17 cellular contexts compared by ENCODE assay signal in the genomic region with DNA sequence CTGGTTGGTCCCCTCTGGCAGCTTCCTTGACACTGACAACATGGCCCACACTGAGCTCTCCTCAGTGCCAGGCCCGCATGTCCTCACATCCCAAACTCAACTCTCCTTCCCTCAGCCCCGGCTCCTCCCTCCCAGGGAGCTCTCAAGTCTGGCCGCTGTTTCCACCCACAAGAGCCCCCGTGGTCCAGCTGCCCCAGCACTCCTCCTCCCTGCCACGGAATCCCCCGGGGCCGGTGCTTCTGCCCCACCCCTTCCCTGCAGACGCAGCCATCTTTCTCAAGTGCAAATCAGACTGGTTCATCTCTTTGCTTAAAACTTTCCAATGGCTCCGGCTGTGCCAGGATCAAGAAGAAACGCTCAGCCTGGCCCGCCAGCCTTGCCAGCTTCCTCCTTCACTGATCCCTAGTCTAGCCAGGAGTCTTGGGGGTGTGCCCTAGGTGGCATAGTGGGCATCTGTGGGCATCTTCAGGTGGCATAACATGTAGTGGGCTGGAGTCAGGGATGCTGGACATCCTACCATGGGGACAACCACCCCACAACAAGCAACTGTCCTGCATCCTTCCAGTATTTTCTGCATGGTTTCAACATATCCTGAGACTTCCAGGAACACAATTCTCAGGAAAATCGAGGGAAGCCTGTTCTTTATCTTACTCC. TPM values are rescaled to one million over a fixed set of nuclear protein-coding genes. Genes with fewer than 3 reads are reported as not detected.
DNase-seq lines count a peak whose midpoint lies in the region; ATAC-seq and TF ChIP-seq lines count a peak whose summit lies in the region.
"Had no signal": no experiment of that assay in that cellular context is flagged by ENCODE, and none has a peak within 500 bp of the region (broad histone marks: within the 10 kb centered on the region; RNA-seq: fewer than 3 reads in every experiment).

No MANE protein-coding gene starts in this region.

- H3K27ac ChIP-seq in caudate nucleus (ENCODE audit: low read depth, low read length) (peak overlapping the region; percentile 64), stomach (peak overlapping the region in 4 of 5 donors; percentile 42 to 74 (median 61)), PC-3 (ENCODE audit: low read length) (no peak overlapping the region)
- H3K27ac ChIP-seq: HL-60 had no signal

- H2AFZ ChIP-seq in PC-3 (ENCODE audit: low read length), result no peak overlapping the region

- peaks cover 9% of the 10 kb centered on the region for H3F3A ChIP-seq in PC-3 (ENCODE audit: low read length, unreplicated experiment)

- H3K79me2 ChIP-seq in PC-3 (ENCODE audit: low read length), result no peaks in the 10 kb centered on the region

- no peaks in the 10 kb centered on the region for H3K9me3 Mint-ChIP-seq in CD14-positive monocyte
- no peaks in the 10 kb centered on the region for H3K9me3 Mint-ChIP-seq in naive B cell

- peaks cover 0 to 1% (median 0%) of the 10 kb centered on the region in 3 donors for H3K27me3 Mint-ChIP-seq in CD14-positive monocyte (ENCODE audit: low read depth in 3 of 3)
- H3K27me3 Mint-ChIP-seq in naive B cell, result no peaks in the 10 kb centered on the region

- ATAC-seq in naive B cell (ENCODE audit: low read depth in 2 of 2) (no peak), HG03196 (IDR thresholded peaks at IDR 0.05; ENCODE audit: unreplicated experiment) (no peak), PC-3 (no peak)
- ATAC-seq: GM12878 had no signal

- H3K27ac Mint-ChIP-seq in CD14-positive monocyte (peak overlapping the region in 4 of 7 donors; percentile 9 to 37 (median 24)), naive B cell (peak overlapping the region in 4 of 6 donors; percentile 34 to 84 (median 47))

- no peak for DNase-seq in CD14-positive monocyte (ENCODE audit: low spot score)
- DNase-seq in caudate nucleus (lab: John Stamatoyannopoulos, UW), result no peak
- DNase-seq in naive B cell, result no peak
- no peak for DNase-seq in stomach
- no peak for DNase-seq in PC-3
- DNase-seq in COR-L47 (lab: John Stamatoyannopoulos, UW), result no peak
- DNase-seq: DMS79, HCEC 1CT, KBM-7, NCI-H146, NCI-H2081 treated with DMSO at 0.1 percent for 48 hours, NCI-H524 treated with DMSO at 0.1 percent for 48 hours had no signal

- CTCF ChIA-PET in PC-3 (lab: Charles Lee), result no interaction called here

- no TSS peak for BruUV-seq in PC-3 (replicated peaks; lab: Mats Ljungman, UMichigan)

- WGBS in stomach, 5 donors, result 53 to 81% (median 70%) methylated on average over 11 to 12 of the region's 12 CpGs

- no peak for TF ChIP-seq EP300 in stomach (IDR thresholded peaks at IDR 0.05)

- no peak overlapping the region for H3K4me2 ChIP-seq in PC-3 (ENCODE audit: low read length)

- H3K9me3 ChIP-seq in stomach (no peaks in the 10 kb centered on the region), PC-3 (ENCODE audit: low read length) (no peaks in the 10 kb centered on the region)

- H3K4me1 Mint-ChIP-seq in CD14-positive monocyte (no peaks in the 10 kb centered on the region), naive B cell (peaks cover 6 to 19% (median 9%) of the 10 kb centered on the region in 3 donors)

- no peaks in the 10 kb centered on the region for H3K9me2 ChIP-seq in PC-3 (replicated peaks; ENCODE audit: low read length)

- H3K4me3 Mint-ChIP-seq in CD14-positive monocyte (no peak overlapping the region), naive B cell (no peak overlapping the region)

- peaks cover 87 to 97% of the 10 kb centered on the region in 2 donors for H3K36me3 Mint-ChIP-seq in CD14-positive monocyte
- peaks cover 5 to 34% of the 10 kb centered on the region in 2 donors for H3K36me3 Mint-ChIP-seq in naive B cell

- TF ChIP-seq POLR2A in stomach (IDR thresholded peaks at IDR 0.05), result no peak

- no peak overlapping the region for H3K9ac ChIP-seq in PC-3 (ENCODE audit: low read length)

- H3K4me3 ChIP-seq in stomach, result no peak overlapping the region
- no peak overlapping the region for H3K4me3 ChIP-seq in PC-3 (ENCODE audit: low read length)
- H3K4me3 ChIP-seq: GM12878 had no signal

- peaks cover 5% of the 10 kb centered on the region; the same call in 1 of the 2 replicates for H4K20me1 ChIP-seq in PC-3 (ENCODE audit: low read length)

- H3K36me3 ChIP-seq in stomach (peaks cover 80 to 100% (median 100%) of the 10 kb centered on the region in 4 donors), PC-3 (ENCODE audit: low read depth, low read length) (peaks cover 30% of the 10 kb centered on the region)

- intact Hi-C loops in CD14-positive monocyte (cut with micrococcal nuclease), result no loop called here
- intact Hi-C loops in stomach (cut with DNase I; ENCODE audit: low total_unique reads), result no loop called here
- intact Hi-C loops in PC-3 (cut with micrococcal nuclease), result no loop called here

- H3K4me1 ChIP-seq in stomach (peaks cover 6 to 30% (median 11%) of the 10 kb centered on the region in 4 donors), PC-3 (ENCODE audit: insufficient read depth, low read length) (peaks cover 43% of the 10 kb centered on the region)

- H3K27me3 ChIP-seq in stomach, result no peaks in the 10 kb centered on the region
- H3K27me3 ChIP-seq in PC-3 (ENCODE audit: low read length), result no peaks in the 10 kb centered on the region

- POLR2A ChIA-PET in PC-3 (lab: Charles Lee; ENCODE audit: unreplicated experiment), result no interaction called here

- TF ChIP-seq CTCF in CD14-positive monocyte (IDR thresholded peaks at IDR 0.05), result no peak
- TF ChIP-seq CTCF in stomach (IDR thresholded peaks at IDR 0.05), result no peak
- no peak for TF ChIP-seq CTCF in PC-3 (conservative IDR thresholded peaks at IDR 0.05; ENCODE audit: low read depth, low read length)

RNA-seq across cellular contexts. Expression of a gene that starts 22.3 kb away (rescaled TPM):
- polyA plus RNA-seq in CD14-positive monocyte (under 1 TPM; 0.35 to 0.50 TPM), naive B cell (ENCODE audit: low read depth in 6 of 6) (not detected), stomach (1 to 10 TPM in 1 of 3 donors, under 1 TPM in 2; 0.19 to 3.5 (median 0.76) TPM)
- total RNA-seq in stomach (under 1 TPM in 1 of 5 donors, not detected in 4; 0.37 TPM), PC-3 (2014; rRNA removed) (1.4 TPM in 1 of 2 replicates, not detected in the other)
- polyA plus RNA-seq: AG04450 had no signal

RNA-seq across cellular contexts. Expression of a gene that starts 31.3 kb away (rescaled TPM):
- polyA plus RNA-seq in CD14-positive monocyte (10 to 100 TPM; 14.9 to 15.7 TPM), naive B cell (ENCODE audit: low read depth in 6 of 6) (1 to 10 TPM in 3 of 6 donors, under 1 TPM in 2, not detected in 1; 0.39 to 1.2 (median 1.0) TPM), stomach (10 to 100 TPM; 14.7 to 22.3 (median 15.7) TPM)
- total RNA-seq in stomach (10 to 100 TPM in 4 of 5 donors, 1 to 10 TPM in 1; 4.4 to 81.1 (median 53.6) TPM), PC-3 (2014; rRNA removed) (58.4 and 75.7 TPM in 2 replicates)
- total RNA-seq: OCI-LY7 had no signal

RNA-seq across cellular contexts. Expression of a gene that starts 50.6 kb away (rescaled TPM):
- polyA plus RNA-seq in CD14-positive monocyte (10 to 100 TPM; 29.0 to 40.3 TPM), naive B cell (ENCODE audit: low read depth in 6 of 6) (10 to 100 TPM; 27.4 to 72.0 (median 42.5) TPM), stomach (10 to 100 TPM; 19.8 to 36.9 (median 30.4) TPM)
- total RNA-seq in stomach (100 to 1,000 TPM in 1 of 5 donors, 10 to 100 TPM in 4; 33.8 to 109 (median 64.6) TPM), PC-3 (2014; rRNA removed) (81.2 and 96.4 TPM in 2 replicates)

Comparison
In these comparisons a context has a peak if more than half of its experiments do, and no peak if none do; other contexts are left out.
1. RNA of a gene that starts 31.3 kb away (polyA plus RNA-seq): 14.7 to 22.3 TPM in stomach and 14.9 to 15.7 TPM in CD14-positive monocyte; 0.39 to 1.2 TPM in naive B cell; every median in the first group is over 4 times any median in the second.